ENCODE assay signal across 8 cellular contexts in the genomic region with DNA sequence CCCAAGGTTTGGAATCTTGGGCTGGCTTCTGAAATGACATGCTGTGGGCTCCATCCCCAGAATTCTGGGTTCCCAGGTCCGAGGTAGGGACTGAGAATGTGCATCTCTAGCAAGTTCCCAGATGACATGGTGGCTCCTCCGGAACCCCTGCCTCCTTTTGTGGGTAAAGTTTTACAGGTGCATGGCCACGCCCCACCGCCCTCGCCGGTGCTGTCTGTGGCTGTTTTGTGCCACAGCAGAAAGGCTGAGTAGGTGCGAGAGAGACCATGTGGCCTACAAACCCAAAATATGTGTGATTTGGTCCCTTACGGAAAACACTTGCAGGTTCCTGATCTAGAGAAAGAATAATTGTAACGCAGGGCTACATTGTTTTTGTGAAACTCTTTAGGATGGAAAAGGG. TPM values are rescaled to one million over a fixed set of nuclear protein-coding genes. Genes with fewer than 3 reads are reported as not detected.
DNase-seq lines count a peak whose midpoint lies in the region; ATAC-seq and TF ChIP-seq lines count a peak whose summit lies in the region.

No MANE protein-coding gene starts in this region.

- peaks cover 0 to 1% of the 10 kb centered on the region in 2 donors for H3K9me3 Mint-ChIP-seq in activated T-cell treated with anti-CD3 and anti-CD28 coated beads, Interleukin-2, amount 50 U/mL, for 72 hours

- ATAC-seq in activated T-cell treated with anti-CD3 and anti-CD28 coated beads, Interleukin-2, amount 50 U/mL, for 72 hours (replicated peaks in 1 of 2), result peak; percentile 45 to 48
- ATAC-seq in mucosa of descending colon, result no peak
- ATAC-seq in stimulated activated naive CD8-positive, alpha-beta T cell treated with anti-CD3 and anti-CD28 coated beads, Interleukin-15, Interleukin-2, amounts not matched to agents 100 U/mL and 50 U/mL, for 24 hours, result peak; percentile 58
- no peak for ATAC-seq in GM18909 (IDR thresholded peaks at IDR 0.05; ENCODE audit: poor library complexity, unreplicated experiment)

- intact Hi-C loops in mucosa of descending colon (cut with DNase I, micrococcal nuclease), result no loop called here

- peaks cover 54% of the 10 kb centered on the region for H3K4me1 Mint-ChIP-seq in activated T-cell treated with anti-CD3 and anti-CD28 coated beads, Interleukin-2, amount 50 U/mL, for 72 hours (ENCODE audit: low read depth)

- H3K27me3 Mint-ChIP-seq in activated T-cell treated with anti-CD3 and anti-CD28 coated beads, Interleukin-2, amount 50 U/mL, for 72 hours (ENCODE audit: low read depth), result no peaks in the 10 kb centered on the region

- peaks cover 4% of the 10 kb centered on the region for H3K9me3 ChIP-seq in mucosa of descending colon

- H3K36me3 Mint-ChIP-seq in activated T-cell treated with anti-CD3 and anti-CD28 coated beads, Interleukin-2, amount 50 U/mL, for 72 hours (ENCODE audit: insufficient read depth in 2 of 2), result peaks cover 1 to 4% of the 10 kb centered on the region in 2 donors

- no peaks in the 10 kb centered on the region for H3K36me3 ChIP-seq in mucosa of descending colon (ENCODE audit: low read depth)

- TF ChIP-seq CTCF in mucosa of descending colon (IDR thresholded peaks at IDR 0.05), result no peak

- H3K4me3 ChIP-seq in mucosa of descending colon, result no peak overlapping the region

- H3K27ac Mint-ChIP-seq in activated T-cell treated with anti-CD3 and anti-CD28 coated beads, Interleukin-2, amount 50 U/mL, for 72 hours, result no peak overlapping the region

- DNase-seq in T-helper 22 cell (ENCODE audit: low read depth) (peak; percentile 47), mucosa of descending colon (peak in 2 of 3 donors; percentile 29 to 62), Kasumi-1 (lab: John Stamatoyannopoulos, UW) (no peak), NCI-H1092 (lab: John Stamatoyannopoulos, UW) (no peak), SHP77 treated with DMSO at 0.1 percent for 48 hours (lab: John Stamatoyannopoulos, UW) (no peak)
- DNase-seq in activated T-cell treated with anti-CD3 and anti-CD28 coated beads, Interleukin-2, amount 50 U/mL, for 72 hours, result peak; percentile 74 to 76
- peak; percentile 70 for DNase-seq in stimulated activated naive CD8-positive, alpha-beta T cell treated with anti-CD3 and anti-CD28 coated beads, Interleukin-15, Interleukin-2, amounts not matched to agents 100 U/mL and 50 U/mL, for 24 hours

- H3K4me1 ChIP-seq in mucosa of descending colon (ENCODE audit: low read depth), result peaks cover 10% of the 10 kb centered on the region

- H3K4me3 Mint-ChIP-seq in activated T-cell treated with anti-CD3 and anti-CD28 coated beads, Interleukin-2, amount 50 U/mL, for 72 hours, result peak overlapping the region; percentile 48 to 76

RNA-seq across cellular contexts. Expression of a gene that starts 30.9 kb away (rescaled TPM):
- total RNA-seq in activated T-cell treated with anti-CD3 and anti-CD28 coated beads, Interleukin-2, amount 50 U/mL, for 72 hours, result 10 to 100 TPM; 28.5 to 32.3 TPM
- total RNA-seq in mucosa of descending colon, result 10 to 100 TPM; 26.8 to 86.6 (median 29.0) TPM

Comparison
In these comparisons a context has a peak if more than half of its experiments do, and no peak if none do; other contexts are left out.
1. DNase-seq: peak in T-helper 22 cell (single experiment), activated T-cell treated with anti-CD3 and anti-CD28 coated beads, Interleukin-2, amount 50 U/mL, for 72 hours (2 of 2), mucosa of descending colon (2 of 3) and stimulated activated naive CD8-positive, alpha-beta T cell treated with anti-CD3 and anti-CD28 coated beads, Interleukin-15, Interleukin-2, amounts not matched to agents 100 U/mL and 50 U/mL, for 24 hours (single experiment); none in Kasumi-1 (0 of 2), NCI-H1092 (single experiment) and SHP77 treated with DMSO at 0.1 percent for 48 hours (single experiment).
2. ATAC-seq: peak in activated T-cell treated with anti-CD3 and anti-CD28 coated beads, Interleukin-2, amount 50 U/mL, for 72 hours (2 of 2) and stimulated activated naive CD8-positive, alpha-beta T cell treated with anti-CD3 and anti-CD28 coated beads, Interleukin-15, Interleukin-2, amounts not matched to agents 100 U/mL and 50 U/mL, for 24 hours (single experiment); none in mucosa of descending colon (single experiment) and GM18909 (single experiment).